Comparison of ENCODE assay signal across 24 cellular contexts in the genomic region with DNA sequence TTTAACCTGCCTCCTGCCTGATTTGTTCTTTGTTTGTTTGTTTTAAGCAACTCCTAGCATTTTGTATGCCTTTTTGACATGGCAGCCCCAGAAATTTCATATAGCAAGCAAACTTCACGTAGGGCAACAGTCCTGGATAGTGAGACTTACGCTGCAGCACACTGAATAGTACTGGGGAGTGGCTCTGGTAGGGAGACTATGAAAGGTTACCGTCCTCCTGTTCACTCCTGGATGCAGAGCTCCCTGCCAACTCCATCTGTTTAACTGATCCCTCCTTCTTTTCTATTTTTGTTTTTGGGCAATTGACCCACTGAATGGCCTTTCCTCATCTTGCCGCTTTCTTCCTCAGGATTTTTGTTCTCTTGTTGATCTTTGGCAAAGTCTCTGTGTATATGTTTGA. TPM values are rescaled to one million over a fixed set of nuclear protein-coding genes. Genes with fewer than 3 reads are reported as not detected.
"Had no signal": no experiment of that assay in that cellular context is flagged by ENCODE, and none has a peak within 500 bp of the region (broad histone marks: within the 10 kb centered on the region; RNA-seq: fewer than 3 reads in every experiment).

No MANE protein-coding gene starts in this region.

- H3K4me1 ChIP-seq: left ventricle myocardium inferior, pancreas, prostate gland, sigmoid colon, spleen, suprapubic skin, tibial artery, upper lobe of right lung had no signal

- DNase-seq: hypothalamus; immature natural killer cell; kidney; left ventricle myocardium inferior; midbrain; mucosa of descending colon; naive thymus-derived CD4-positive, alpha-beta T cell; pancreas; posterior cingulate gyrus; retina; right cardiac atrium; sigmoid colon; small intestine; spleen; stimulated activated CD4-positive, alpha-beta T cell treated with anti-CD3 and anti-CD28 coated beads, Interleukin-4, amount 100 ng/mL, for 24 hours; stimulated activated naive CD4-positive, alpha-beta T cell; tibial artery; trophoblast cell; upper lobe of right lung had no signal

- H3K36me3 ChIP-seq: left ventricle myocardium inferior, pancreas, prostate gland, sigmoid colon, spleen, suprapubic skin, thoracic aorta, tibial artery, upper lobe of right lung had no signal

- H3K27me3 ChIP-seq: pancreas, sigmoid colon, suprapubic skin, upper lobe of right lung had no signal

- H3K9me3 ChIP-seq: left ventricle myocardium inferior, mucosa of descending colon, pancreas, prostate gland, sigmoid colon, spleen, suprapubic skin, thoracic aorta, tibial artery, upper lobe of right lung had no signal

- H3K27ac ChIP-seq: left ventricle myocardium inferior, pancreas, prostate gland, sigmoid colon, spleen, suprapubic skin, thoracic aorta, tibial artery, upper lobe of right lung had no signal

- H3K4me3 ChIP-seq: left ventricle myocardium inferior, lung, mucosa of descending colon, pancreas, prostate gland, sigmoid colon, spleen, suprapubic skin, thoracic aorta, tibial artery, upper lobe of right lung had no signal

RNA-seq across cellular contexts. Expression of gene BMP6, which starts 44.5 kb away (rescaled TPM):
- total RNA-seq: natural killer cell treated with Interleukin-12 subunit alpha and Interleukin-12 subunit beta and Interleukin-15 and Interleukin-18, amount 100 ng/mL, for 72 hours had no signal
